ENCODE assay signal across 18 cellular contexts in the genomic region with DNA sequence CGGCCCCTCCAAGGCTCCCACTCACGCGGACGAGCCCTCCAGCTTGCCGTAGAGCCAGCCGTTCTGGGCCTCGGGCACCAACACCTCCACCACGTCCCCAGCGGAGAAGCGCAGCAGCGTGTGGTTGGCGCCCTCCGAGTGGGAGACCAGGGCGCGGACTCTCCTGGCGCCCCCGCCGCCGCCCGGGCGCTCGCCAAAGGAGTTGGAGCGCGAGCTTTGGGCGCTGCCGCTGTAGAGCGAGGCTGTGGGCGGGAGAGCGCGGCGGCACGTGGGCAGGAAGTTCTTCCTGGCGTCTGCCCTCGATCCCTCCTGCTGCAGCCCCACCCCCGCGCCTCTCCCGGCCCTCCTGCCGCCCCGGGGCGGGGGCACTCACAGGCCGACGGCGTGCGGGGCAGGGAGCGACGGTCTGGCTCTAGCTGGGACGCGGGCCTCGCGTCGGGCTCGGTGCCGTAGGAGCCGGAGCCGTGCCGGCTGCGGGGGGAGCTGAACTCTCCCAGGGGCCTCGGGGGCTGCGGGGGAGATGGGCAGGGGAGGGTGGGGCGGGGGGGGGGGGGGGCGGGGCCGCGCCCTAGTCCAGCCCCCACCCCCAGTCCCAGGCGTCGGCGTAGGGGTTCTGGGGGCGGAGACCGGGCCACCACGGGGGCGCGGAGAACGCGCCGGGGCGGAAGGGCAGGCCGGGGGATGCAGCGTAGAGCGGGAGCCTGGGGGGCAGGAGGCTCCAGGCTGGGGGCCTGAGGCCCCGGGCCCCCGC. TPM values are rescaled to one million over a fixed set of nuclear protein-coding genes. Genes with fewer than 3 reads are reported as not detected.
DNase-seq lines count a peak whose midpoint lies in the region; ATAC-seq, FAIRE-seq and TF ChIP-seq lines count a peak whose summit lies in the region.
"Had no signal": no experiment of that assay in that cellular context is flagged by ENCODE, and none has a peak within 500 bp of the region (broad histone marks: within the 10 kb centered on the region; RNA-seq: fewer than 3 reads in every experiment).

No MANE protein-coding gene starts in this region.

- H3K4me3 ChIP-seq in SK-N-SH (ENCODE audit: low read depth in 2 of 2, low read length in 1 of 2): no peak overlapping the region
- H3K4me3 ChIP-seq in endothelial cell of umbilical vein (replicated peaks in 1 of 3; ENCODE audit: insufficient read depth in 1 of 3, low read depth in 1 of 3, low read length in 3 of 3): no peak overlapping the region
- H3K4me3 ChIP-seq in kidney epithelial cell (ENCODE audit: low read depth, low read length): peak overlapping the region; percentile 3
- H3K4me3 ChIP-seq in urinary bladder (ENCODE audit: low read depth, low read length): peak overlapping the region; percentile 20

- no peak for FAIRE-seq in endothelial cell of umbilical vein (lab: Jason Lieb, UNC)
- FAIRE-seq: G401.6 had no signal

- dilution Hi-C loops in endothelial cell of umbilical vein (cut with MboI; ENCODE audit: extremely low pct_ligation_motif_present, low sequenced_read_pairs): no loop called here

- H3K4me2 ChIP-seq in SK-N-SH (no peak overlapping the region), endothelial cell of umbilical vein (ENCODE audit: insufficient read depth, low read length) (peak overlapping the region; percentile 40)

- H3K4me1 ChIP-seq in SK-N-SH (ENCODE audit: control insufficient read depth in 1 of 2, insufficient read depth in 2 of 2, low read depth in 1 of 2, low read length in 1 of 2) (no peaks in the 10 kb centered on the region), endothelial cell of umbilical vein (ENCODE audit: control insufficient read depth, extremely low read depth, insufficient read depth, low read length) (no peaks in the 10 kb centered on the region), urinary bladder (ENCODE audit: insufficient read depth) (peaks cover 3% of the 10 kb centered on the region)

- H3K9me2 ChIP-seq in SK-N-SH: no peaks in the 10 kb centered on the region

- no peaks in the 10 kb centered on the region for H3K36me3 ChIP-seq in SK-N-SH (replicated peaks in 1 of 2; ENCODE audit: control insufficient read depth in 1 of 2, insufficient read depth in 2 of 2, low read length in 1 of 2)
- no peaks in the 10 kb centered on the region for H3K36me3 ChIP-seq in endothelial cell of umbilical vein (ENCODE audit: control insufficient read depth in 2 of 2, extremely low read depth in 1 of 2, insufficient read depth in 2 of 2, low read length in 2 of 2)
- H3K36me3 ChIP-seq in kidney epithelial cell (ENCODE audit: control insufficient read depth, insufficient read depth, low read length): no peaks in the 10 kb centered on the region
- H3K36me3 ChIP-seq in urinary bladder (ENCODE audit: insufficient read depth): no peaks in the 10 kb centered on the region

- DNase-seq in SK-N-SH (peak; percentile 61), endothelial cell of umbilical vein (ENCODE audit: low read depth, low spot score) (no peak), kidney epithelial cell (ENCODE audit: low read depth) (no peak), ecto neural progenitor cell (ENCODE audit: low spot score) (no peak), DMS153 treated with DMSO at 0.1 percent for 48 hours (lab: John Stamatoyannopoulos, UW; ENCODE audit: unreplicated experiment) (no peak), NCI-H1417 treated with DMSO at 0.1 percent for 48 hours (lab: John Stamatoyannopoulos, UW) (no peak)
- DNase-seq: 8988T; activated CD4-positive, alpha-beta T cell treated with anti-CD3 and anti-CD28 coated beads, Interleukin-2, amount 50 U/mL, for 4 hours; activated naive CD4-positive, alpha-beta T cell treated with anti-CD3 and anti-CD28 coated beads, Interleukin-2, amount 10 ng/mL, durations not matched to agents 7 days and 5 days; NCI-H146; stimulated activated CD8-positive, alpha-beta memory T cell treated with anti-CD3 and anti-CD28 coated beads, Interleukin-4, amount 100 ng/mL, for 48 hours had no signal

- WGBS in SK-N-SH (ENCODE audit: low lambda C conversion rate): no CpG with 5 or more reads among the region's 80 CpGs
- WGBS in urinary bladder: 14% methylated on average over 79 of the region's 80 CpGs

- H3F3A ChIP-seq in SK-N-SH (replicated peaks; ENCODE audit: insufficient read depth): no peaks in the 10 kb centered on the region

- TF ChIP-seq CTCF in SK-N-SH (IDR thresholded peaks at IDR 0.05): no peak
- no peak for TF ChIP-seq CTCF in endothelial cell of umbilical vein (IDR thresholded peaks at IDR 0.05; ENCODE audit: extremely low read depth in 1 of 2, insufficient read depth in 1 of 2, low read depth in 1 of 2, low read length in 2 of 2)
- TF ChIP-seq CTCF in kidney epithelial cell (IDR thresholded peaks at IDR 0.05; ENCODE audit: insufficient read depth, low read length, poor library complexity, severe bottlenecking): no peak

- TF ChIP-seq EP300 in SK-N-SH (IDR thresholded peaks at IDR 0.05; ENCODE audit: borderline replicate concordance in 1 of 2, low read depth in 1 of 2, low read length in 1 of 2): no peak

- no peaks in the 10 kb centered on the region for H3K9me1 ChIP-seq in endothelial cell of umbilical vein (replicated peaks; ENCODE audit: control insufficient read depth, extremely low read depth, insufficient read depth, low read length)

- H3K27ac ChIP-seq in SK-N-SH (ENCODE audit: low read depth in 2 of 2, low read length in 1 of 2) (no peak overlapping the region), endothelial cell of umbilical vein (ENCODE audit: insufficient read depth, low read depth, low read length) (no peak overlapping the region), urinary bladder (ENCODE audit: low read depth) (no peak overlapping the region)

- no peak for ATAC-seq in SK-N-SH treated with all-trans-retinoic acid at 6 μM for 48 hours
- ATAC-seq: naive thymus-derived CD8-positive, alpha-beta T cell had no signal

- TF ChIP-seq RAD21 in SK-N-SH (IDR thresholded peaks at IDR 0.05; ENCODE audit: low read length): no peak

- BruUV-seq in endothelial cell of umbilical vein (replicated peaks; lab: Mats Ljungman, UMichigan): no TSS peak

- H3K27me3 ChIP-seq in SK-N-SH (ENCODE audit: insufficient read depth) (no peaks in the 10 kb centered on the region), endothelial cell of umbilical vein (ENCODE audit: control insufficient read depth in 2 of 2, insufficient read depth in 2 of 2, low read length in 2 of 2) (peaks cover 6 to 12% of the 10 kb centered on the region in 2 experiments), kidney epithelial cell (ENCODE audit: control insufficient read depth, insufficient read depth, low read length) (peaks cover 11% of the 10 kb centered on the region)

- CTCF ChIA-PET in SK-N-SH (lab: Yijun Ruan, JAX): interaction anchor here (1.2 kb wide), 1 partner anchor 11 kb away, joined by 3 read pairs; no protein-coding TSS in a partner anchor
- CTCF ChIA-PET in endothelial cell of umbilical vein (lab: Charles Lee): interaction anchor here (1.1 to 1.6 kb wide), 3 partner anchors 9 to 12 kb away, joined by 3 to 5 read pairs (median 3); no protein-coding TSS in a partner anchor

- H3K9ac ChIP-seq in SK-N-SH: no peak overlapping the region
- no peak overlapping the region for H3K9ac ChIP-seq in endothelial cell of umbilical vein (replicated peaks; ENCODE audit: extremely low read depth, insufficient read depth, low read length)

- H3K79me2 ChIP-seq in SK-N-SH (ENCODE audit: insufficient read depth) (no peaks in the 10 kb centered on the region), endothelial cell of umbilical vein (ENCODE audit: control insufficient read depth, insufficient read depth, low read length) (no peaks in the 10 kb centered on the region)

- no peaks in the 10 kb centered on the region for H3K9me3 ChIP-seq in SK-N-SH
- H3K9me3 ChIP-seq in endothelial cell of umbilical vein (replicated peaks; ENCODE audit: control insufficient read depth, insufficient read depth, low read length): no peaks in the 10 kb centered on the region

- intact Hi-C loops in endothelial cell of umbilical vein (cut with micrococcal nuclease): no loop called here

- H2AFZ ChIP-seq in SK-N-SH (ENCODE audit: low read depth): no peak overlapping the region
- no peak overlapping the region for H2AFZ ChIP-seq in endothelial cell of umbilical vein (ENCODE audit: low read depth, low read length)

- no peak for TF ChIP-seq POLR2A in endothelial cell of umbilical vein (IDR thresholded peaks at IDR 0.05; ENCODE audit: low read depth, low read length)

- no peaks in the 10 kb centered on the region for H4K20me1 ChIP-seq in SK-N-SH (ENCODE audit: insufficient read depth)
- H4K20me1 ChIP-seq in endothelial cell of umbilical vein (replicated peaks; ENCODE audit: control insufficient read depth, extremely low read depth, insufficient read depth, low read length): no peaks in the 10 kb centered on the region

- POLR2A ChIA-PET in SK-N-SH (lab: Yijun Ruan, JAX): no interaction called here
- POLR2A ChIA-PET in endothelial cell of umbilical vein (lab: Charles Lee): no interaction called here

RNA-seq across cellular contexts. Expression of gene SLC16A8, which starts 4.9 kb away (rescaled TPM):
- polyA plus RNA-seq in SK-N-SH (2012; rRNA removed) (not detected in 2 replicates), endothelial cell of umbilical vein (0.06 and 0.14 TPM in 2 replicates), urinary bladder (0.52 TPM)
- not detected in 2 replicates for polyA plus RNA-seq in SK-N-SH (2012; cell fraction: cytosol; rRNA removed)
- polyA plus RNA-seq in SK-N-SH (2012; cell fraction: nucleus; rRNA removed): not detected in 2 replicates
- total RNA-seq in endothelial cell of umbilical vein (not detected in 2 replicates), kidney epithelial cell (0.08 and 0.14 TPM in 2 replicates), urinary bladder (0.16 TPM)
- not detected in 2 replicates for polyA plus RNA-seq in endothelial cell of umbilical vein (2011; cell fraction: cytosol; rRNA removed)
- not detected in 2 replicates for polyA plus RNA-seq in endothelial cell of umbilical vein (2011; cell fraction: nucleus; rRNA removed)
- 0.11 and 0.27 TPM in 2 replicates for polyA plus RNA-seq in endothelial cell of umbilical vein (2012)
- polyA minus RNA-seq in endothelial cell of umbilical vein: not detected in 2 replicates
- polyA minus RNA-seq in endothelial cell of umbilical vein (2011; cell fraction: cytosol; rRNA and poly(A)+ RNA removed): not detected
- polyA minus RNA-seq in endothelial cell of umbilical vein (2011; cell fraction: nucleus; rRNA and poly(A)+ RNA removed): not detected in 2 replicates
- total RNA-seq: HT-29; naive thymus-derived CD8-positive, alpha-beta T cell; T-helper 1 cell treated with Interleukin-12 subunit alpha and Interleukin-12 subunit beta and Interleukin-4 antibody, amounts not matched to agents 30 ng/mL and 1 ng/mL, for 36 hours had no signal
- polyA plus RNA-seq: naive thymus-derived CD8-positive, alpha-beta T cell had no signal

RNA-seq across cellular contexts. Expression of gene BAIAP2L2, which starts 21.6 kb away (rescaled TPM):
- 0.13 and 0.16 TPM in 2 replicates for polyA plus RNA-seq in SK-N-SH (2012; rRNA removed)
- polyA plus RNA-seq in SK-N-SH (2012; cell fraction: cytosol; rRNA removed): 0.03 and 0.05 TPM in 2 replicates
- polyA plus RNA-seq in SK-N-SH (2012; cell fraction: nucleus; rRNA removed): 1.4 and 2.6 TPM in 2 replicates
- total RNA-seq in endothelial cell of umbilical vein: 0.16 and 0.20 TPM in 2 replicates
- 0.35 and 0.43 TPM in 2 replicates for polyA plus RNA-seq in endothelial cell of umbilical vein
- polyA plus RNA-seq in endothelial cell of umbilical vein (2011; cell fraction: cytosol; rRNA removed): 0.11 and 0.15 TPM in 2 replicates
- polyA plus RNA-seq in endothelial cell of umbilical vein (2011; cell fraction: nucleus; rRNA removed): 0.17 and 0.50 TPM in 2 replicates
- 0.13 and 0.95 TPM in 2 replicates for polyA plus RNA-seq in endothelial cell of umbilical vein (2012)
- polyA minus RNA-seq in endothelial cell of umbilical vein: not detected in 2 replicates
- polyA minus RNA-seq in endothelial cell of umbilical vein (2011; cell fraction: cytosol; rRNA and poly(A)+ RNA removed): not detected
- polyA minus RNA-seq in endothelial cell of umbilical vein (2011; cell fraction: nucleus; rRNA and poly(A)+ RNA removed): not detected in 2 replicates
- 4.1 and 5.4 TPM in 2 replicates for total RNA-seq in kidney epithelial cell
- not detected for total RNA-seq in urinary bladder
- polyA plus RNA-seq in urinary bladder: 0.42 TPM
- total RNA-seq: dermis microvascular lymphatic vessel endothelial cell had no signal
- polyA plus RNA-seq: naive thymus-derived CD8-positive, alpha-beta T cell had no signal

RNA-seq across cellular contexts. Expression of gene PICK1, which starts 31.7 kb away (rescaled TPM):
- polyA plus RNA-seq in SK-N-SH (2012; rRNA removed): 36.8 and 42.8 TPM in 2 replicates
- polyA plus RNA-seq in SK-N-SH (2012; cell fraction: cytosol; rRNA removed): 18.4 and 21.9 TPM in 2 replicates
- polyA plus RNA-seq in SK-N-SH (2012; cell fraction: nucleus; rRNA removed): 147 and 161 TPM in 2 replicates
- total RNA-seq in endothelial cell of umbilical vein: 18.0 and 18.5 TPM in 2 replicates
- 18.8 and 20.8 TPM in 2 replicates for polyA plus RNA-seq in endothelial cell of umbilical vein
- polyA plus RNA-seq in endothelial cell of umbilical vein (2011; cell fraction: cytosol; rRNA removed): 13.5 and 19.5 TPM in 2 replicates
- 71.5 and 71.9 TPM in 2 replicates for polyA plus RNA-seq in endothelial cell of umbilical vein (2011; cell fraction: nucleus; rRNA removed)
- 5.3 and 7.7 TPM in 2 replicates for polyA plus RNA-seq in endothelial cell of umbilical vein (2012)
- polyA minus RNA-seq in endothelial cell of umbilical vein: 24.9 and 25.1 TPM in 2 replicates
- polyA minus RNA-seq in endothelial cell of umbilical vein (2011; cell fraction: cytosol; rRNA and poly(A)+ RNA removed): 9.7 TPM
- 11.1 and 11.5 TPM in 2 replicates for polyA minus RNA-seq in endothelial cell of umbilical vein (2011; cell fraction: nucleus; rRNA and poly(A)+ RNA removed)
- 53.9 and 55.6 TPM in 2 replicates for total RNA-seq in kidney epithelial cell
- 13.7 TPM for total RNA-seq in urinary bladder
- polyA plus RNA-seq in urinary bladder: 19.4 TPM

Comparison
In these comparisons a context has a peak if more than half of its experiments do, and no peak if none do; other contexts are left out.
1. H3K4me3 ChIP-seq: peak in kidney epithelial cell (single experiment) and urinary bladder (single experiment); none in SK-N-SH (0 of 2) and endothelial cell of umbilical vein (0 of 3).